ENCODE assay signal across 11 cellular contexts in genomic region chr15:60477164-60477563, GRCh38. TPM values are rescaled to one million over a fixed set of nuclear protein-coding genes. Genes with fewer than 3 reads are reported as not detected.
DNase-seq lines count a peak whose midpoint lies in the region; ATAC-seq and TF ChIP-seq lines count a peak whose summit lies in the region.
"Had no signal": no experiment of that assay in that cellular context is flagged by ENCODE, and none has a peak within 500 bp of the region (broad histone marks: within the 10 kb centered on the region; RNA-seq: fewer than 3 reads in every experiment).

No MANE protein-coding gene starts in this region.

- intact Hi-C loops in heart right ventricle (cut with DNase I) (no loop called here), cardiac septum (cut with DNase I) (no loop called here), thyroid gland (cut with DNase I) (no loop called here)

- H3K4me3 Mint-ChIP-seq in osteocyte (ENCODE audit: unreplicated experiment): no peak overlapping the region

- TF ChIP-seq POLR2A in thyroid gland (IDR thresholded peaks at IDR 0.05): no peak

- H3K27ac Mint-ChIP-seq in osteocyte (ENCODE audit: unreplicated experiment): no peak overlapping the region

- H3K9me3 Mint-ChIP-seq in osteocyte (ENCODE audit: unreplicated experiment): no peaks in the 10 kb centered on the region
- H3K9me3 Mint-ChIP-seq: T-helper 1 cell treated with Interleukin-12 subunit alpha and Interleukin-12 subunit beta and Interleukin-4 antibody, amounts not matched to agents 30 μg/mL and 1 μg/mL, for 36 hours had no signal

- H3K4me1 ChIP-seq in heart right ventricle (peaks cover 3 to 50% (median 33%) of the 10 kb centered on the region in 9 donors), SJCRH30 (peaks cover 13% of the 10 kb centered on the region), thyroid gland (peaks cover 39 to 41% of the 10 kb centered on the region in 2 donors)

- H3K36me3 Mint-ChIP-seq in osteocyte (ENCODE audit: unreplicated experiment): peaks cover 11% of the 10 kb centered on the region

- peaks cover 0 to 44% (median 0%) of the 10 kb centered on the region in 9 donors for H3K36me3 ChIP-seq in heart right ventricle
- H3K36me3 ChIP-seq in SJCRH30: no peaks in the 10 kb centered on the region
- H3K36me3 ChIP-seq in thyroid gland: peaks cover 0 to 4% of the 10 kb centered on the region in 2 donors

- WGBS in heart right ventricle, 2 donors: 76 to 78% methylated on average over 1 of the region's 1 CpG
- 68 to 75% methylated on average over 1 of the region's 1 CpG for WGBS in thyroid gland, 2 donors

- H3K27me3 ChIP-seq in heart right ventricle (no peaks in the 10 kb centered on the region), SJCRH30 (no peaks in the 10 kb centered on the region), thyroid gland (no peaks in the 10 kb centered on the region)

- H3K4me3 ChIP-seq in heart right ventricle: peak overlapping the region in 3 of 10 donors; percentile 70 to 86 (median 81)
- peak overlapping the region; percentile 75 for H3K4me3 ChIP-seq in SJCRH30
- no peak overlapping the region for H3K4me3 ChIP-seq in fibroblast of mammary gland (ENCODE audit: control insufficient read depth, low read depth, low read length)
- no peak overlapping the region for H3K4me3 ChIP-seq in thyroid gland (replicated peaks in 1 of 3)

- DNase-seq in heart right ventricle (no peak), cardiac septum (ENCODE audit: low spot score) (no peak), SJCRH30 (no peak), fibroblast of mammary gland (ENCODE audit: low read depth) (peak; percentile 26), thyroid gland (no peak), osteocyte (ENCODE audit: extremely low spot score, unreplicated experiment) (no peak), LoVo (ENCODE audit: low spot score) (no peak), NCI-H510A (lab: John Stamatoyannopoulos, UW) (no peak)
- DNase-seq: KG1, NCI-H446 treated with DMSO at 0.1 percent for 48 hours had no signal

- H3K27ac ChIP-seq in heart right ventricle (peak overlapping the region in 7 of 10 donors; percentile 88 to 96 (median 96)), SJCRH30 (no peak overlapping the region; the same call in 1 of the 2 replicates), thyroid gland (peak overlapping the region in 2 of 3 donors; percentile 91 to 98)

- H3K27me3 Mint-ChIP-seq in osteocyte (ENCODE audit: unreplicated experiment): no peaks in the 10 kb centered on the region

- H3K9me3 ChIP-seq in heart right ventricle: no peaks in the 10 kb centered on the region
- no peaks in the 10 kb centered on the region for H3K9me3 ChIP-seq in SJCRH30 (replicated peaks)
- no peaks in the 10 kb centered on the region for H3K9me3 ChIP-seq in thyroid gland

- no peak for TF ChIP-seq CTCF in heart right ventricle (IDR thresholded peaks at IDR 0.05)
- no peak for TF ChIP-seq CTCF in fibroblast of mammary gland (conservative IDR thresholded peaks at IDR 0.05; ENCODE audit: control insufficient read depth, insufficient read depth, low read depth, low read length)
- no peak for TF ChIP-seq CTCF in thyroid gland (IDR thresholded peaks at IDR 0.05)
- no peak for TF ChIP-seq CTCF in osteocyte (IDR thresholded peaks at IDR 0.05)

- peaks cover 32% of the 10 kb centered on the region for H3K4me1 Mint-ChIP-seq in osteocyte (ENCODE audit: unreplicated experiment)

- no peak for ATAC-seq in heart right ventricle

RNA-seq across cellular contexts. Expression of gene ICE2, which starts 1.8 kb away (rescaled TPM):
- total RNA-seq in heart right ventricle: 10 to 100 TPM; 23.2 to 33.4 (median 27.1) TPM
- 10 to 100 TPM in 1 of 2 donors, 1 to 10 TPM in 1; 6.3 to 16.4 TPM for polyA plus RNA-seq in heart right ventricle
- 29.7 TPM for total RNA-seq in cardiac septum
- total RNA-seq in SJCRH30 (2014; rRNA removed; shearing (Covaris generic)): 37.4 and 42.4 TPM in 2 replicates
- 10 to 100 TPM; 52.6 to 84.5 (median 59.5) TPM for total RNA-seq in thyroid gland
- 48.2 and 50.3 TPM in 2 replicates for total RNA-seq in osteocyte
